Comparison of ENCODE assay signal across 9 cellular contexts in genomic region chr1:206687915-206688442, GRCh38. TPM values are rescaled to one million over a fixed set of nuclear protein-coding genes. Genes with fewer than 3 reads are reported as not detected.
A peak's percentile ranks its signal among the peaks of the same experiment; 100 is the strongest.
DNase-seq lines count a peak whose midpoint lies in the region; ATAC-seq lines count a peak whose summit lies in the region.
"Had no signal": no experiment of that assay in that cellular context is flagged by ENCODE, and none has a peak within 500 bp of the region (broad histone marks: within the 10 kb centered on the region; RNA-seq: fewer than 3 reads in every experiment).

No MANE protein-coding gene starts in this region.

- DNase-seq in activated T-cell treated with anti-CD3 and anti-CD28 coated beads, Interleukin-2, amount 50 U/mL, for 72 hours, result peak in 1 of 2 donors; percentile 20
- no peak for DNase-seq in activated T-cell treated with anti-CD3 and anti-CD28 coated beads, Interleukin-2, amount 50 U/mL, for 1 hour
- DNase-seq in iPS DF 4.7 (ENCODE audit: extremely low read depth, low spot score) (peak; percentile 69), 8988T (no peak), nucleus accumbens (lab: John Stamatoyannopoulos, UW) (no peak)

- H3K27me3 Mint-ChIP-seq in activated T-cell treated with anti-CD3 and anti-CD28 coated beads, Interleukin-2, amount 50 U/mL, for 72 hours (ENCODE audit: low read depth), result peaks cover 7% of the 10 kb centered on the region
- H3K27me3 Mint-ChIP-seq in activated naive CD8-positive, alpha-beta T cell, result no peaks in the 10 kb centered on the region

- H3K27ac Mint-ChIP-seq in activated T-cell treated with anti-CD3 and anti-CD28 coated beads, Interleukin-2, amount 50 U/mL, for 72 hours, result peak overlapping the region; percentile 14
- no peak overlapping the region for H3K27ac Mint-ChIP-seq in activated naive CD8-positive, alpha-beta T cell

- peaks cover 0 to 7% of the 10 kb centered on the region in 2 donors for H3K36me3 Mint-ChIP-seq in activated T-cell treated with anti-CD3 and anti-CD28 coated beads, Interleukin-2, amount 50 U/mL, for 72 hours (ENCODE audit: insufficient read depth in 2 of 2)
- H3K36me3 Mint-ChIP-seq in activated naive CD8-positive, alpha-beta T cell, result no peaks in the 10 kb centered on the region

- peak overlapping the region; percentile 47 to 92 for H3K9ac ChIP-seq in stomach smooth muscle (ENCODE audit: low read length in 2 of 2)

- H3K36me3 ChIP-seq in stomach smooth muscle (ENCODE audit: control insufficient read depth in 2 of 2, insufficient read depth in 2 of 2, low read length in 2 of 2), result no peaks in the 10 kb centered on the region

- H3K9me3 Mint-ChIP-seq in activated T-cell treated with anti-CD3 and anti-CD28 coated beads, Interleukin-2, amount 50 U/mL, for 72 hours, result no peaks in the 10 kb centered on the region
- H3K9me3 Mint-ChIP-seq in activated naive CD8-positive, alpha-beta T cell (ENCODE audit: low read depth), result no peaks in the 10 kb centered on the region
- H3K9me3 Mint-ChIP-seq: activated naive CD4-positive, alpha-beta T cell treated with anti-CD3 and anti-CD28 coated beads, Interleukin-2, amount 50 U/mL, for 72 hours had no signal

- H3K4me1 ChIP-seq in stomach smooth muscle (ENCODE audit: control insufficient read depth, insufficient read depth, low read length), result peaks cover 69% of the 10 kb centered on the region

- H3K27ac ChIP-seq in stomach smooth muscle (ENCODE audit: low read length), result peak overlapping the region; percentile 96

- no peaks in the 10 kb centered on the region for H3K27me3 ChIP-seq in stomach smooth muscle (ENCODE audit: control insufficient read depth in 1 of 2, insufficient read depth in 2 of 2, low read length in 2 of 2)

- peak overlapping the region; percentile 88 to 97 for H3K4me3 Mint-ChIP-seq in activated T-cell treated with anti-CD3 and anti-CD28 coated beads, Interleukin-2, amount 50 U/mL, for 72 hours
- H3K4me3 Mint-ChIP-seq in activated naive CD8-positive, alpha-beta T cell, result peak overlapping the region; percentile 99

- peak in 1 of 2 donors; percentile 5 for ATAC-seq in activated T-cell treated with anti-CD3 and anti-CD28 coated beads, Interleukin-2, amount 50 U/mL, for 72 hours (replicated peaks in 1 of 2)
- ATAC-seq in GM18502 (IDR thresholded peaks at IDR 0.05; ENCODE audit: poor library complexity, unreplicated experiment), result no peak

- no peaks in the 10 kb centered on the region for H3K9me3 ChIP-seq in stomach smooth muscle (ENCODE audit: control insufficient read depth in 2 of 2, low read length in 2 of 2)

- H3K4me3 ChIP-seq in stomach smooth muscle (ENCODE audit: low read length in 2 of 2), result peak overlapping the region; percentile 40 to 86

- peaks cover 70% of the 10 kb centered on the region for H3K4me1 Mint-ChIP-seq in activated T-cell treated with anti-CD3 and anti-CD28 coated beads, Interleukin-2, amount 50 U/mL, for 72 hours (ENCODE audit: low read depth)
- H3K4me1 Mint-ChIP-seq in activated naive CD8-positive, alpha-beta T cell (ENCODE audit: low read depth), result peaks cover 58% of the 10 kb centered on the region

RNA-seq across cellular contexts. Expression of gene MAPKAPK2, which starts 3.3 kb away (rescaled TPM):
- total RNA-seq in activated T-cell treated with anti-CD3 and anti-CD28 coated beads, Interleukin-2, amount 50 U/mL, for 72 hours, result 100 to 1,000 TPM; 101 to 102 TPM

RNA-seq across cellular contexts. Expression of gene DYRK3, which starts 52.6 kb away (rescaled TPM):
- 1 to 10 TPM; 5.9 to 8.7 TPM for total RNA-seq in activated T-cell treated with anti-CD3 and anti-CD28 coated beads, Interleukin-2, amount 50 U/mL, for 72 hours
